8 cellular contexts compared by ENCODE assay signal in the genomic region with DNA sequence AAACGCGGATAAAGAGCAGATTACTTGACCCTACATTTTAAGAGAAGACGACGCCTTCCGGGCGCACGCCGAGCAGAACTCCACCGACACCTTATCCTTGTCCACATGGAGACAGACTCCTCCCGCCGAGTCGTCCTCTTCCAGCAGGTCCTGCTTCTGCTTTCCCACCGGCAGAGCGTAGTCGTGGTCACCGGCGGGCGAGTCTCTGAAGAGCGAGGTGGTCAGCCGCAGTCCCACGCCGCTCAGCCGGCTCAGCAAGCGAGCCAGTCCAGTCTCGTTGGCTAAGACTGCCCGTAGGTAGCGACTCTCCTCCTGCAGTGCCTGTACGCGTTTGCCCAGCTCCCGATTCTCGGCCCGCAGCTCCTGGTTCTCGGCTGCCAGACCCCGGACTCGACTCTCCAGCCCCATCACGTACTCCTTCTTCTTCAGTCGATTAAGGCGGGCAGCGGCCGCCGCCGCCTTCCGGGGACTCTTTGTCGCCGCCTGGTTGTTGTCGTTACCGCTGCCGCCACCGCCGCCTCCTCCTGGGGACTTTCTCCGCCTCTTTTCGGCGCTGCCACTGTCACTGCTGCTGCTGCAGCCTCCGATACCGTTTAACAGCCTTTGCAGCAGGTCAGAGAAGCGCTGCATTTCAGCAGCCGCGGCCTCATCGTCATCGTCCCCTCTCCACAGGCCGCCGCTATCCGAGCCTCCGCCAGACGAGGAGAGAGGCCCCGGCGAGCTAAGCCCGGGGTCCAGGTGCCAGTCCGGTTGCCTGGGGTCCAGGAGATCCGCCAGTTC. TPM values are rescaled to one million over a fixed set of nuclear protein-coding genes. Genes with fewer than 3 reads are reported as not detected.
DNase-seq lines count a peak whose midpoint lies in the region; ATAC-seq and TF ChIP-seq lines count a peak whose summit lies in the region.

No MANE protein-coding gene starts in this region.

- peak; percentile 72 for ATAC-seq in GM18502 (IDR thresholded peaks at IDR 0.05; ENCODE audit: poor library complexity, unreplicated experiment)
- peak; percentile 69 for ATAC-seq in HG02885 (IDR thresholded peaks at IDR 0.05; ENCODE audit: poor library complexity, unreplicated experiment)

- H3K36me3 ChIP-seq in WERI-Rb-1: peaks cover 56% of the 10 kb centered on the region
- H3K36me3 ChIP-seq in breast epithelium: no peaks in the 10 kb centered on the region

- peak overlapping the region; percentile 99 for H3K4me3 ChIP-seq in WERI-Rb-1 (ENCODE audit: low read depth, low read length)
- H3K4me3 ChIP-seq in breast epithelium: peak overlapping the region; percentile 75 to 98 (median 91)

- TF ChIP-seq CTCF in WERI-Rb-1 (IDR thresholded peaks at IDR 0.05; ENCODE audit: low read depth, low read length) (peak; percentile 59), breast epithelium (IDR thresholded peaks at IDR 0.05) (peak; percentile 21 to 68 (median 57))

- DNase-seq in A172 (ENCODE audit: low spot score) (peak; percentile 55), NCI-H146 treated with DMSO at 0.1 percent for 48 hours (lab: John Stamatoyannopoulos, UW; ENCODE audit: unreplicated experiment) (peak; percentile 55), WERI-Rb-1 (peak; percentile 80), breast epithelium (ENCODE audit: low spot score in 2 of 2) (peak; percentile 77 to 82), islet precursor cell (peak; percentile 88)
- DNase-seq in stimulated activated CD4-positive, alpha-beta T cell treated with anti-CD3 and anti-CD28 coated beads, Interleukin-15, amount 100 ng/mL, for 1 hour (ENCODE audit: low read depth in 1 of 2, low spot score in 1 of 2): peak; percentile 77 to 78

- TF ChIP-seq POLR2A in breast epithelium (IDR thresholded peaks at IDR 0.05): no peak

- intact Hi-C loops in breast epithelium (cut with DNase I; ENCODE audit: low total_unique reads): no loop called here

- H3K4me1 ChIP-seq in breast epithelium: peaks cover 0 to 12% of the 10 kb centered on the region in 2 donors

- H3K27ac ChIP-seq in WERI-Rb-1 (peak overlapping the region; percentile 97), breast epithelium (peak overlapping the region; percentile 98 to 99)

- H3K27me3 ChIP-seq in WERI-Rb-1 (ENCODE audit: insufficient read depth, low read depth, severe bottlenecking) (no peaks in the 10 kb centered on the region), breast epithelium (no peaks in the 10 kb centered on the region)

- H3K9me3 ChIP-seq in WERI-Rb-1 (ENCODE audit: severe bottlenecking) (no peaks in the 10 kb centered on the region), breast epithelium (no peaks in the 10 kb centered on the region)

RNA-seq across cellular contexts. Expression of a gene that starts 1.0 kb away (rescaled TPM):
- 46.6 and 54.2 TPM in 2 replicates for total RNA-seq in A172 (2014; rRNA removed; shearing (Covaris generic))
- 100 to 1,000 TPM in 2 of 3 donors, 10 to 100 TPM in 1; 49.6 to 120 (median 107) TPM for total RNA-seq in breast epithelium

RNA-seq across cellular contexts. Expression of a gene that starts 16.2 kb away (rescaled TPM):
- 116 and 134 TPM in 2 replicates for total RNA-seq in A172 (2014; rRNA removed; shearing (Covaris generic))
- 10 to 100 TPM; 18.6 to 33.9 (median 23.9) TPM for total RNA-seq in breast epithelium

RNA-seq across cellular contexts. Expression of a gene that starts 22.0 kb away (rescaled TPM):
- 11.5 and 13.6 TPM in 2 replicates for total RNA-seq in A172 (2014; rRNA removed; shearing (Covaris generic))
- 1 to 10 TPM; 1.6 to 2.6 (median 2.6) TPM for total RNA-seq in breast epithelium

RNA-seq across cellular contexts. Expression of a gene that starts 35.6 kb away (rescaled TPM):
- 175 and 197 TPM in 2 replicates for total RNA-seq in A172 (2014; rRNA removed; shearing (Covaris generic))
- total RNA-seq in breast epithelium: 10 to 100 TPM; 41.1 to 50.5 (median 47.0) TPM

RNA-seq across cellular contexts. Expression of a gene that starts 36.8 kb away (rescaled TPM):
- 0.67 and 0.72 TPM in 2 replicates for total RNA-seq in A172 (2014; rRNA removed; shearing (Covaris generic))
- total RNA-seq in breast epithelium: 10 to 100 TPM in 1 of 3 donors, 1 to 10 TPM in 2; 4.3 to 12.3 (median 6.9) TPM

Comparison
In these comparisons a context has a peak if more than half of its experiments do, and no peak if none do; other contexts are left out.
1. Peak in every context shown above with its lines: DNase-seq, ATAC-seq, H3K4me3 ChIP-seq and H3K27ac ChIP-seq.